22 cellular contexts compared by ENCODE assay signal in the genomic region with DNA sequence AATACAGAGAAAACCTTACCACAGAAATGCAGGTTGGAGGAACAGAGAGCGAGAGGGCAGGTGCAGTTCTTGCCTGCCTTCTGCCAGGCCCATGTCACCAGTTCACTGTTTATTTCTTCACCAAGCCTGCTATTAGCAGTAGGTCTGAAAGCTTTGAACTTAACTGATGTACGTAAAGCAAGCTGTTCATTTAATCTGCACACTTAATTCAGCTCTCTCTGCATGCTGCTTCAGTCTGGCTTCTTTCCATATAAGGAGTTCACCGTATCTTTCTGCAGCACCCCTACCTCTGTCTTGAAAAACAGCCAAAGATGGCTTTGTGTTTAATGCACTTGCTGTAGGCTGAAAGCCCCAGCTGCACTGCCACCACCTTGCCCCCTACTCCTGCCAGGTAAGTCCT.
DNase-seq lines count a peak whose midpoint lies in the region; ATAC-seq and TF ChIP-seq lines count a peak whose summit lies in the region.
"Had no signal": no experiment of that assay in that cellular context is flagged by ENCODE, and none has a peak within 500 bp of the region (broad histone marks: within the 10 kb centered on the region; RNA-seq: fewer than 3 reads in every experiment).

No MANE protein-coding gene starts in this region.

- H3K4me3 Mint-ChIP-seq in WTC11: no peak overlapping the region
- no peak overlapping the region for H3K4me3 Mint-ChIP-seq in activated CD8-positive, alpha-beta T cell treated with anti-CD3 and anti-CD28 coated beads, Interleukin-2, amount 10 ng/mL, durations not matched to agents 7 days and 5 days
- H3K4me3 Mint-ChIP-seq in naive thymus-derived CD4-positive, alpha-beta T cell: no peak overlapping the region
- H3K4me3 Mint-ChIP-seq: activated naive CD4-positive, alpha-beta T cell treated with anti-CD3 and anti-CD28 coated beads, Interleukin-2, amount 50 U/mL, for 24 hours had no signal

- ATAC-seq in WTC11: peak; percentile 44
- no peak for ATAC-seq in activated CD8-positive, alpha-beta T cell treated with anti-CD3 and anti-CD28 coated beads, Interleukin-2, amount 10 ng/mL, durations not matched to agents 7 days and 5 days
- no peak for ATAC-seq in naive thymus-derived CD4-positive, alpha-beta T cell
- ATAC-seq: A549, left colon had no signal

- DNase-seq in BE2C (peak; percentile 46), NCI-H1105 (lab: John Stamatoyannopoulos, UW) (peak; percentile 71), NCI-H2227 treated with DMSO at 0.1 percent for 48 hours (lab: John Stamatoyannopoulos, UW) (peak; percentile 67), WTC11 (ENCODE audit: low spot score) (no peak), SHP77 treated with DMSO at 0.1 percent for 48 hours (lab: John Stamatoyannopoulos, UW) (no peak), sigmoid colon (no peak)
- DNase-seq in activated CD8-positive, alpha-beta T cell treated with anti-CD3 and anti-CD28 coated beads, Interleukin-2, amount 10 ng/mL, durations not matched to agents 7 days and 5 days: no peak
- DNase-seq in naive thymus-derived CD4-positive, alpha-beta T cell: no peak
- DNase-seq: activated CD4-positive, alpha-beta T cell treated with anti-CD3 and anti-CD28 coated beads, Interleukin-2, amount 50 U/mL, for 48 hours; effector CD8-positive, alpha-beta T cell; left colon; retina; Right ventricle myocardium superior; stimulated activated CD4-positive, alpha-beta T cell treated with anti-CD3 and anti-CD28 coated beads, Interleukin-12 subunit alpha, Interleukin-12 subunit beta, amount 100 ng/mL, for 4 hours; uterus had no signal

- CTCF ChIA-PET in WTC11 (lab: Charles Lee): no interaction called here
- CTCF ChIA-PET in activated CD8-positive, alpha-beta T cell treated with anti-CD3 and anti-CD28 coated beads, Interleukin-2, amount 10 ng/mL, durations not matched to agents 7 days and 5 days (lab: Charles Lee): no interaction called here
- CTCF ChIA-PET in naive thymus-derived CD4-positive, alpha-beta T cell (lab: Charles Lee): no interaction called here

- no peaks in the 10 kb centered on the region for H3K27me3 Mint-ChIP-seq in WTC11 (ENCODE audit: low read depth)
- H3K27me3 Mint-ChIP-seq in activated CD8-positive, alpha-beta T cell treated with anti-CD3 and anti-CD28 coated beads, Interleukin-2, amount 10 ng/mL, durations not matched to agents 7 days and 5 days (ENCODE audit: low read depth): peaks cover 18% of the 10 kb centered on the region
- H3K27me3 Mint-ChIP-seq in naive thymus-derived CD4-positive, alpha-beta T cell: peaks cover 5 to 37% (median 22%) of the 10 kb centered on the region in 5 donors

- WGBS in sigmoid colon, 2 donors: 50 to 54% methylated on average over 3 of the region's 3 CpGs

- H3K27ac Mint-ChIP-seq in WTC11: no peak overlapping the region
- no peak overlapping the region for H3K27ac Mint-ChIP-seq in activated CD8-positive, alpha-beta T cell treated with anti-CD3 and anti-CD28 coated beads, Interleukin-2, amount 10 ng/mL, durations not matched to agents 7 days and 5 days
- H3K27ac Mint-ChIP-seq in naive thymus-derived CD4-positive, alpha-beta T cell: no peak overlapping the region
- H3K27ac Mint-ChIP-seq: activated naive CD4-positive, alpha-beta T cell treated with anti-CD3 and anti-CD28 coated beads, Interleukin-2, amount 50 U/mL, for 24 hours had no signal

- peaks cover 3% of the 10 kb centered on the region; the same call in 1 of the 2 replicates for H3K9me3 ChIP-seq in BE2C
- H3K9me3 ChIP-seq in naive thymus-derived CD4-positive, alpha-beta T cell (ENCODE audit: control insufficient read depth in 2 of 3, low read length in 3 of 3): no peaks in the 10 kb centered on the region
- no peaks in the 10 kb centered on the region for H3K9me3 ChIP-seq in sigmoid colon
- H3K9me3 ChIP-seq: ascending aorta, neutrophil, uterus had no signal

- no peak overlapping the region for H3K27ac ChIP-seq in naive thymus-derived CD4-positive, alpha-beta T cell (ENCODE audit: low read depth, low read length)
- H3K27ac ChIP-seq in sigmoid colon: no peak overlapping the region
- H3K27ac ChIP-seq: A549; ascending aorta; BLaER1 treated with 17β-estradiol and CSF1 and Interleukin-3, amounts not matched to agents 10 nM and 100 nM; HL-60; neutrophil; uterus; VCaP had no signal

- POLR2A ChIA-PET in WTC11 (lab: Charles Lee): no interaction called here
- POLR2A ChIA-PET in activated CD8-positive, alpha-beta T cell treated with anti-CD3 and anti-CD28 coated beads, Interleukin-2, amount 10 ng/mL, durations not matched to agents 7 days and 5 days (lab: Charles Lee): interaction anchor here (0.7 kb wide), 1 partner anchor 347 kb away, joined by 3 read pairs; no protein-coding TSS in a partner anchor
- POLR2A ChIA-PET in naive thymus-derived CD4-positive, alpha-beta T cell (lab: Charles Lee): no interaction called here

- peaks cover 14% of the 10 kb centered on the region for H3K36me3 ChIP-seq in BE2C
- no peaks in the 10 kb centered on the region for H3K36me3 ChIP-seq in naive thymus-derived CD4-positive, alpha-beta T cell (ENCODE audit: control insufficient read depth in 2 of 3, insufficient read depth in 3 of 3, low read length in 3 of 3)
- H3K36me3 ChIP-seq in sigmoid colon: no peaks in the 10 kb centered on the region
- H3K36me3 ChIP-seq: ascending aorta; BLaER1 treated with 17β-estradiol and CSF1 and Interleukin-3, amounts not matched to agents 10 nM and 100 nM; neutrophil; uterus had no signal

- no peak for TF ChIP-seq EP300 in sigmoid colon (IDR thresholded peaks at IDR 0.05)

- TF ChIP-seq POLR2A in sigmoid colon (IDR thresholded peaks at IDR 0.05): no peak

- H3K4me1 ChIP-seq in BE2C (peaks cover 30% of the 10 kb centered on the region), sigmoid colon (no peaks in the 10 kb centered on the region)
- H3K4me1 ChIP-seq in naive thymus-derived CD4-positive, alpha-beta T cell (ENCODE audit: control insufficient read depth in 2 of 2, insufficient read depth in 2 of 2, low read length in 2 of 2): no peaks in the 10 kb centered on the region
- H3K4me1 ChIP-seq: A549; ascending aorta; BLaER1 treated with 17β-estradiol and CSF1 and Interleukin-3, amounts not matched to agents 10 nM and 100 nM; uterus had no signal

- intact Hi-C loops in naive thymus-derived CD4-positive, alpha-beta T cell (cut with micrococcal nuclease): no loop called here
- intact Hi-C loops in sigmoid colon (cut with DNase I): no loop called here

- no peaks in the 10 kb centered on the region for H3K36me3 Mint-ChIP-seq in WTC11
- H3K36me3 Mint-ChIP-seq in activated CD8-positive, alpha-beta T cell treated with anti-CD3 and anti-CD28 coated beads, Interleukin-2, amount 10 ng/mL, durations not matched to agents 7 days and 5 days (ENCODE audit: low read depth): no peaks in the 10 kb centered on the region
- no peaks in the 10 kb centered on the region for H3K36me3 Mint-ChIP-seq in naive thymus-derived CD4-positive, alpha-beta T cell
- H3K36me3 Mint-ChIP-seq: activated naive CD4-positive, alpha-beta T cell treated with anti-CD3 and anti-CD28 coated beads, Interleukin-2, amount 50 U/mL, for 24 hours had no signal

- no peak overlapping the region for H3K4me3 ChIP-seq in BE2C (ENCODE audit: low read depth, low read length)
- no peak overlapping the region for H3K4me3 ChIP-seq in naive thymus-derived CD4-positive, alpha-beta T cell (ENCODE audit: low read length)
- H3K4me3 ChIP-seq in sigmoid colon: no peak overlapping the region
- H3K4me3 ChIP-seq: A549; ascending aorta; BLaER1 treated with 17β-estradiol and CSF1 and Interleukin-3, amounts not matched to agents 10 nM and 100 nM; uterus had no signal

- H3K9me3 Mint-ChIP-seq in WTC11: no peaks in the 10 kb centered on the region
- no peaks in the 10 kb centered on the region for H3K9me3 Mint-ChIP-seq in activated CD8-positive, alpha-beta T cell treated with anti-CD3 and anti-CD28 coated beads, Interleukin-2, amount 10 ng/mL, durations not matched to agents 7 days and 5 days (ENCODE audit: insufficient read depth)
- H3K9me3 Mint-ChIP-seq in naive thymus-derived CD4-positive, alpha-beta T cell: no peaks in the 10 kb centered on the region
- H3K9me3 Mint-ChIP-seq: activated naive CD4-positive, alpha-beta T cell treated with anti-CD3 and anti-CD28 coated beads, Interleukin-2, amount 50 U/mL, for 24 hours had no signal

- no peak for TF ChIP-seq CTCF in BE2C (IDR thresholded peaks at IDR 0.05; ENCODE audit: low read depth, low read length)
- TF ChIP-seq CTCF in WTC11 (IDR thresholded peaks at IDR 0.05): no peak
- no peak for TF ChIP-seq CTCF in sigmoid colon (IDR thresholded peaks at IDR 0.05)

- no peaks in the 10 kb centered on the region for H3K27me3 ChIP-seq in BE2C
- H3K27me3 ChIP-seq in naive thymus-derived CD4-positive, alpha-beta T cell (ENCODE audit: control insufficient read depth in 2 of 2, insufficient read depth in 2 of 2, low read length in 2 of 2): no peaks in the 10 kb centered on the region
- no peaks in the 10 kb centered on the region for H3K27me3 ChIP-seq in sigmoid colon
- H3K27me3 ChIP-seq: ascending aorta; BLaER1 treated with 17β-estradiol and CSF1 and Interleukin-3, amounts not matched to agents 10 nM and 100 nM; uterus had no signal

- H3K4me1 Mint-ChIP-seq in WTC11: peaks cover 22% of the 10 kb centered on the region
- no peaks in the 10 kb centered on the region for H3K4me1 Mint-ChIP-seq in activated CD8-positive, alpha-beta T cell treated with anti-CD3 and anti-CD28 coated beads, Interleukin-2, amount 10 ng/mL, durations not matched to agents 7 days and 5 days (ENCODE audit: low read depth)
- H3K4me1 Mint-ChIP-seq in naive thymus-derived CD4-positive, alpha-beta T cell: no peaks in the 10 kb centered on the region
- H3K4me1 Mint-ChIP-seq: activated naive CD4-positive, alpha-beta T cell treated with anti-CD3 and anti-CD28 coated beads, Interleukin-2, amount 50 U/mL, for 24 hours had no signal

TF ChIP-seq in WTC11, 78 proteins besides CTCF, POLR2A, EP300 and RAD21 (continues in another document):
- TF ChIP-seq, protein P1, sequence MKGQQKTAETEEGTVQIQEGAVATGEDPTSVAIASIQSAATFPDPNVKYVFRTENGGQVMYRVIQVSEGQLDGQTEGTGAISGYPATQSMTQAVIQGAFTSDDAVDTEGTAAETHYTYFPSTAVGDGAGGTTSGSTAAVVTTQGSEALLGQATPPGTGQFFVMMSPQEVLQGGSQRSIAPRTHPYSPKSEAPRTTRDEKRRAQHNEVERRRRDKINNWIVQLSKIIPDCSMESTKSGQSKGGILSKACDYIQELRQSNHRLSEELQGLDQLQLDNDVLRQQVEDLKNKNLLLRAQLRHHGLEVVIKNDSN (CRISPR knock-in tag; IDR thresholded peaks at IDR 0.05): no peak
- TF ChIP-seq MXD4 (CRISPR knock-in tag; IDR thresholded peaks at IDR 0.05; ENCODE audit: borderline replicate concordance): no peak

Comparison
In these comparisons a context has a peak if more than half of its experiments do, and no peak if none do; other contexts are left out.
1. DNase-seq: peak in BE2C (single experiment), NCI-H1105 (single experiment) and NCI-H2227 treated with DMSO at 0.1 percent for 48 hours (single experiment); none in WTC11 (single experiment), activated CD8-positive, alpha-beta T cell treated with anti-CD3 and anti-CD28 coated beads, Interleukin-2, amount 10 ng/mL, durations not matched to agents 7 days and 5 days (single experiment), SHP77 treated with DMSO at 0.1 percent for 48 hours (single experiment), naive thymus-derived CD4-positive, alpha-beta T cell (0 of 9) and sigmoid colon (single experiment).